In genomic region chr9:16869140-16869903, GRCh38 we compare ENCODE assay signal across 8 cellular contexts. TPM values are rescaled to one million over a fixed set of nuclear protein-coding genes. Genes with fewer than 3 reads are reported as not detected.
DNase-seq lines count a peak whose midpoint lies in the region; ATAC-seq lines count a peak whose summit lies in the region.

No MANE protein-coding gene starts in this region.

- peak; percentile 4 to 16 for ATAC-seq in left cardiac atrium
- no peak for ATAC-seq in HG03354 (IDR thresholded peaks at IDR 0.05; ENCODE audit: poor library complexity, severe bottlenecking, unreplicated experiment)
- ATAC-seq in HG02840 (IDR thresholded peaks at IDR 0.05; ENCODE audit: low FRiP score, unreplicated experiment), result no peak

- DNase-seq in ELR (ENCODE audit: low read depth), result peak; percentile 47
- DNase-seq in NCI-H748 treated with DMSO at 0.1 percent for 48 hours (lab: John Stamatoyannopoulos, UW), result peak; percentile 45
- DNase-seq in left cardiac atrium, result no peak
- DNase-seq in pons (ENCODE audit: low spot score), result peak; percentile 22
- no peak for DNase-seq in NCI-H1048 (lab: John Stamatoyannopoulos, UW)
- DNase-seq in stimulated activated naive CD4-positive, alpha-beta T cell (lab: John Stamatoyannopoulos, UW), result no peak

- intact Hi-C loops in left cardiac atrium (cut with DNase I), result loop anchor here in 1 of 2 donors (5.0 kb wide), 1 partner anchor 142 kb away; no protein-coding TSS in a partner anchor

RNA-seq across cellular contexts. Expression of gene BNC2, which starts 1.1 kb away (rescaled TPM):
- 10 to 100 TPM; 55.1 to 100.0 TPM for total RNA-seq in left cardiac atrium

Comparison
In these comparisons a context has a peak if more than half of its experiments do, and no peak if none do; other contexts are left out.
1. DNase-seq: peak in ELR (single experiment), NCI-H748 treated with DMSO at 0.1 percent for 48 hours (single experiment) and pons (single experiment); none in left cardiac atrium (single experiment), NCI-H1048 (single experiment) and stimulated activated naive CD4-positive, alpha-beta T cell (0 of 6).
2. ATAC-seq: peak in left cardiac atrium (2 of 2); none in HG03354 (single experiment) and HG02840 (single experiment).